ENCODE assay signal across 2 cellular contexts in genomic region chr14:31189346-31190219, GRCh38.
TF ChIP-seq lines count a peak whose summit lies in the region.

No MANE protein-coding gene starts in this region.

TF ChIP-seq in HepG2, 621 proteins besides CTCF, POLR2A, EP300 and RAD21 (continues in another document):
- no peak for TF ChIP-seq CHD4 (IDR thresholded peaks at IDR 0.05; ENCODE audit: borderline replicate concordance, low read length)
- 0 out of 2 replicates have a peak, but pooled peaks have one; percentile 16 for TF ChIP-seq ZNF230 (CRISPR knock-in tag; IDR thresholded peaks at IDR 0.05)
- TF ChIP-seq ATF7-NPFF (CRISPR knock-in tag; IDR thresholded peaks at IDR 0.05; ENCODE audit: low read depth) = 0 out of 2 replicates have a peak, but pooled peaks have one; percentile 46
- TF ChIP-seq KLF15 (CRISPR knock-in tag; IDR thresholded peaks at IDR 0.05; ENCODE audit: borderline replicate concordance) = no peak
- no peak for TF ChIP-seq ZNF7 (CRISPR knock-in tag; IDR thresholded peaks at IDR 0.05)
- no peak for TF ChIP-seq ZNF333 (CRISPR knock-in tag; IDR thresholded peaks at IDR 0.05; ENCODE audit: borderline replicate concordance)
- TF ChIP-seq TFE3 (CRISPR knock-in tag; IDR thresholded peaks at IDR 0.05) = no peak
- TF ChIP-seq ZNF24 (IDR thresholded peaks at IDR 0.05) = no peak
- TF ChIP-seq MED8 (CRISPR knock-in tag; IDR thresholded peaks at IDR 0.05; ENCODE audit: insufficient replicate concordance) = peak; percentile 39
- no peak for TF ChIP-seq YEATS4 (CRISPR knock-in tag; IDR thresholded peaks at IDR 0.05; ENCODE audit: borderline replicate concordance)
- TF ChIP-seq SNAI1 (CRISPR knock-in tag; IDR thresholded peaks at IDR 0.05; ENCODE audit: borderline replicate concordance) = no peak
- no peak for TF ChIP-seq ZNF639 (CRISPR knock-in tag; conservative IDR thresholded peaks at IDR 0.05)
- no peak for TF ChIP-seq RCOR2 (CRISPR knock-in tag; IDR thresholded peaks at IDR 0.05)
- no peak for TF ChIP-seq ATF5 (CRISPR knock-in tag; IDR thresholded peaks at IDR 0.05; ENCODE audit: low read depth)
- peak; percentile 62; the same call in 1 of the 2 replicates for TF ChIP-seq ZNF724P (CRISPR knock-in tag; IDR thresholded peaks at IDR 0.05; ENCODE audit: borderline replicate concordance)
- TF ChIP-seq RBM39 (IDR thresholded peaks at IDR 0.05; ENCODE audit: low read depth, low read length, poor library complexity, severe bottlenecking) = no peak
- no peak for TF ChIP-seq KAT8 (CRISPR knock-in tag; IDR thresholded peaks at IDR 0.05)
- TF ChIP-seq ZNF775 (CRISPR knock-in tag; IDR thresholded peaks at IDR 0.05; ENCODE audit: borderline replicate concordance) = no peak
- TF ChIP-seq SMYD3 (CRISPR knock-in tag; IDR thresholded peaks at IDR 0.05) = no peak
- TF ChIP-seq ZNF335 (CRISPR knock-in tag; IDR thresholded peaks at IDR 0.05) = no peak
- TF ChIP-seq ZNF710 (CRISPR knock-in tag; IDR thresholded peaks at IDR 0.05; ENCODE audit: borderline replicate concordance) = 0 out of 2 replicates have a peak, but pooled peaks have one; percentile 26
- TF ChIP-seq ZNF256 (CRISPR knock-in tag; conservative IDR thresholded peaks at IDR 0.05) = 0 out of 2 replicates have a peak, but pooled peaks have one; percentile 69
- no peak for TF ChIP-seq THAP8 (CRISPR knock-in tag; IDR thresholded peaks at IDR 0.05; ENCODE audit: borderline replicate concordance)

TF ChIP-seq in WTC11, 78 proteins besides CTCF, POLR2A, EP300 and RAD21:
- TF ChIP-seq HMGA2 (CRISPR knock-in tag; IDR thresholded peaks at IDR 0.05) = no peak
- no peak for TF ChIP-seq TP53 (CRISPR knock-in tag; IDR thresholded peaks at IDR 0.05)
- no peak for TF ChIP-seq AFF4 (CRISPR knock-in tag; IDR thresholded peaks at IDR 0.05; ENCODE audit: borderline replicate concordance)
- no peak for TF ChIP-seq JAZF1 (CRISPR knock-in tag; IDR thresholded peaks at IDR 0.05)
- TF ChIP-seq RELA (CRISPR knock-in tag; IDR thresholded peaks at IDR 0.05; ENCODE audit: borderline replicate concordance) = no peak
- no peak for TF ChIP-seq ZMAT4 (CRISPR knock-in tag; IDR thresholded peaks at IDR 0.05)
- TF ChIP-seq NFATC4 (CRISPR knock-in tag; IDR thresholded peaks at IDR 0.05) = no peak
- TF ChIP-seq NR1H2 (CRISPR knock-in tag; IDR thresholded peaks at IDR 0.05) = no peak
- TF ChIP-seq NR2C2 (CRISPR knock-in tag; IDR thresholded peaks at IDR 0.05) = no peak
- TF ChIP-seq MXD4 (CRISPR knock-in tag; IDR thresholded peaks at IDR 0.05; ENCODE audit: borderline replicate concordance) = no peak
- no peak for TF ChIP-seq E2F4 (CRISPR knock-in tag; IDR thresholded peaks at IDR 0.05; ENCODE audit: borderline replicate concordance, low read depth)
- TF ChIP-seq CREM (CRISPR knock-in tag; IDR thresholded peaks at IDR 0.05) = no peak
- TF ChIP-seq OVOL2 (CRISPR knock-in tag; IDR thresholded peaks at IDR 0.05; ENCODE audit: borderline replicate concordance) = no peak
- no peak for TF ChIP-seq HMGXB4 (CRISPR knock-in tag; IDR thresholded peaks at IDR 0.05)
- TF ChIP-seq CDX4 (CRISPR knock-in tag; IDR thresholded peaks at IDR 0.05; ENCODE audit: borderline replicate concordance) = no peak
- TF ChIP-seq ZNF512 (CRISPR knock-in tag; IDR thresholded peaks at IDR 0.05; ENCODE audit: borderline replicate concordance) = no peak
- no peak for TF ChIP-seq STAT6 (CRISPR knock-in tag; conservative IDR thresholded peaks at IDR 0.05; ENCODE audit: low read depth)
- no peak for TF ChIP-seq GABPB1 (CRISPR knock-in tag; IDR thresholded peaks at IDR 0.05)
- TF ChIP-seq SP1 (CRISPR knock-in tag; conservative IDR thresholded peaks at IDR 0.05) = no peak
